ENCODE assay signal across 1 cellular context in the genomic region with DNA sequence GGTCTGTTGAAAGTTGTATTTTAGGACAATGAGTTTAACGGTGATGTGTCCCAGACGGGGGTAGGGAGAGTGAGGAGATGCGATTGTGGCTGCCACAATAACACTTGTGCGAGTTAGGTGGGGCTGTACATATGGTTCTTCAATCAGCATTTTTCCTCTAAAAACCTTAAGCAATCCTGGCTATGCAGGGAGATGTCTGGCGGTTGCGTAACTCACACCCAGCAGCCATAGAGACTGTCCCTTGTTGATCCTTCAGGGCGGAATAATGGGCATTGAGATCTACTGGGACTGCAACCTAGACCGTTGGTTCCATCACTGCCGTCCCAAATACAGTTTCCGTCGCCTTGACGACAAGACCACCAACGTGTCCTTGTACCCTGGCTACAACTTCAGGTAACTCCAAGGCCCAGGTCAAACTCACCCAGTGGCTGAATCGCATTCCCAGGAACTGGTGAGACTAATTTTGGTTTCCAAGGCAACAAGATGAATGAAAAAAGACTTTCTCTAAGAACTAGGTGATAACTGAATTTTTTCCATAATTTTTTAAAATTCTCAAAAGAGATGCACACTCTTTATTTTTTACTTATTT.
TF ChIP-seq lines count a peak whose summit lies in the region.

No MANE protein-coding gene starts in this region.

TF ChIP-seq in IMR-90, 13 proteins besides CTCF, POLR2A, EP300 and RAD21:
- peak; percentile 86 for TF ChIP-seq CEBPB (IDR thresholded peaks at IDR 0.05; ENCODE audit: low read depth, low read length)
- TF ChIP-seq CHD1 (IDR thresholded peaks at IDR 0.05; ENCODE audit: low read depth, low read length), result no peak
